ENCODE assay signal across 1 cellular context in genomic region chr21:32206631-32207030, GRCh38.
TF ChIP-seq lines count a peak whose summit lies in the region.

No MANE protein-coding gene starts in this region.

TF ChIP-seq in SK-N-SH, 30 proteins besides CTCF, POLR2A, EP300 and RAD21 (continued from another document):
- TF ChIP-seq USF2 (IDR thresholded peaks at IDR 0.05; ENCODE audit: borderline replicate concordance, low read depth, low read length) (no peak), RFX5 (IDR thresholded peaks at IDR 0.05; ENCODE audit: low read length) (no peak), NFIC (IDR thresholded peaks at IDR 0.05; ENCODE audit: borderline replicate concordance) (no peak), TCF12 (IDR thresholded peaks at IDR 0.05) (no peak)
TF ChIP-seq in SK-N-SH: peak in this region for 0.
